17 cellular contexts compared by ENCODE assay signal in the genomic region with DNA sequence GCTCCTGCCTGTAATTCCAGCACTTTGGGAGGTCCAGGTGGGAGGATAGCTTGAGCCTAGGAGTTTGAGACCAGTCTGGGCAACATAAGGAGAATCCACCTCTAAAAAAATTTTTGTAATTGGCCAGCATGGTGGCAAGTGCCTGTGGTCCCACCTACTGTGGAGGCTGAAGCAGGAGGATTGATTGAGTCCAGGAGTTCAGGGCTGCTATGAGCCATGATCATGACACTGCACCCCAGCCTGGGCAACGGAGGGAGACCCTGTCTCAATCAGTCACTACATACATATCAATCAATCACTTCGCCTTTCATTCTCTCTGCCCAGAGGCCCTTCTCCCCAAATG. TPM values are rescaled to one million over a fixed set of nuclear protein-coding genes. Genes with fewer than 3 reads are reported as not detected.
DNase-seq lines count a peak whose midpoint lies in the region; ATAC-seq, FAIRE-seq and TF ChIP-seq lines count a peak whose summit lies in the region.
"Had no signal": no experiment of that assay in that cellular context is flagged by ENCODE, and none has a peak within 500 bp of the region (broad histone marks: within the 10 kb centered on the region; RNA-seq: fewer than 3 reads in every experiment).

No MANE protein-coding gene starts in this region.

- H3K18ac ChIP-seq in IMR-90 (ENCODE audit: low read depth, low read length) = no peak overlapping the region

- H4K5ac ChIP-seq in IMR-90 (ENCODE audit: low read depth, low read length) = no peak overlapping the region

- no peak for DNase-seq in CD4-positive, CD25-positive, alpha-beta regulatory T cell
- DNase-seq in IMR-90 = no peak
- DNase-seq in activated naive CD8-positive, alpha-beta T cell treated with anti-CD3 and anti-CD28 coated beads, Interleukin-2, amount 10 ng/mL, durations not matched to agents 7 days and 5 days = no peak
- no peak for DNase-seq in neural crest cell (ENCODE audit: low read depth, low spot score)
- no peak for DNase-seq in adrenal gland
- no peak for DNase-seq in psoas muscle
- no peak for DNase-seq in GM19239 (ENCODE audit: insufficient read length, low spot score)
- DNase-seq: activated CD8-positive, alpha-beta memory T cell treated with anti-CD3 and anti-CD28 coated beads, Interleukin-2, amount 50 U/mL, for 4 hours; esophagus squamous epithelium; MM.1S; SJCRH30; testis had no signal

- no peak overlapping the region for H2BK15ac ChIP-seq in IMR-90 (ENCODE audit: low read depth, low read length)

- in situ Hi-C loops in IMR-90 (cut with MboI; ENCODE audit: low sequenced_read_pairs) = loop anchor here (5.0 kb wide), 1 partner anchor 44 kb away; a partner anchor contains a TSS

- no peak overlapping the region; a peak in 1 of 4 replicates for H4K8ac ChIP-seq in IMR-90 (ENCODE audit: low read depth in 2 of 2, low read length in 2 of 2)

- no peaks in the 10 kb centered on the region for H3K9me1 ChIP-seq in IMR-90 (ENCODE audit: insufficient read depth, low read length)

- TF ChIP-seq POLR2A in IMR-90 (IDR thresholded peaks at IDR 0.05; ENCODE audit: low read depth, low read length) (no peak), adrenal gland (IDR thresholded peaks at IDR 0.05) (no peak)

- H4K20me1 ChIP-seq in IMR-90 (ENCODE audit: insufficient read depth, low read length) = peaks cover 16% of the 10 kb centered on the region; the same call in 1 of the 2 replicates

- no peak overlapping the region for H3K9ac ChIP-seq in IMR-90 (ENCODE audit: low read depth, low read length)

- TF ChIP-seq CTCF in IMR-90 (conservative IDR thresholded peaks at IDR 0.05; ENCODE audit: low read depth, low read length) = no peak
- TF ChIP-seq CTCF in neural crest cell (conservative IDR thresholded peaks at IDR 0.05) = no peak
- TF ChIP-seq CTCF in adrenal gland (IDR thresholded peaks at IDR 0.05) = no peak
- no peak for TF ChIP-seq CTCF in psoas muscle (IDR thresholded peaks at IDR 0.05)

- TF ChIP-seq RAD21 in IMR-90 (IDR thresholded peaks at IDR 0.05; ENCODE audit: low read length) = no peak

- H3K36me3 Mint-ChIP-seq in CD4-positive, CD25-positive, alpha-beta regulatory T cell = peaks cover 10% of the 10 kb centered on the region
- peaks cover 9% of the 10 kb centered on the region for H3K36me3 Mint-ChIP-seq in activated naive CD8-positive, alpha-beta T cell treated with anti-CD3 and anti-CD28 coated beads, Interleukin-2, amount 10 ng/mL, durations not matched to agents 7 days and 5 days
- peaks cover under 1% of the 10 kb centered on the region for H3K36me3 Mint-ChIP-seq in neural crest cell (ENCODE audit: low read depth)

- 60% methylated on average over 1 of the region's 2 CpGs; no CpG with 5 or more reads in 1 of the 2 experiments for WGBS in IMR-90 (ENCODE audit: extremely low coverage in 2 of 2, insufficient read length in 1 of 2), 2 experiments
- 73 to 88% (median 83%) methylated on average over 2 of the region's 2 CpGs for WGBS in adrenal gland, 4 donors
- WGBS in psoas muscle, 3 donors = 91 to 95% (median 94%) methylated on average over 2 of the region's 2 CpGs

- H3K27me3 Mint-ChIP-seq in CD4-positive, CD25-positive, alpha-beta regulatory T cell = no peaks in the 10 kb centered on the region
- H3K27me3 Mint-ChIP-seq in activated naive CD8-positive, alpha-beta T cell treated with anti-CD3 and anti-CD28 coated beads, Interleukin-2, amount 10 ng/mL, durations not matched to agents 7 days and 5 days = no peaks in the 10 kb centered on the region
- H3K27me3 Mint-ChIP-seq in neural crest cell (ENCODE audit: low read depth) = no peaks in the 10 kb centered on the region
- H3K27me3 Mint-ChIP-seq: dendritic cell treated with granulocyte-macrophage colony-stimulating factor and Interleukin-4, amounts not matched to agents 40 ng/mL and 50 ng/mL, for 4 days had no signal

- no peak overlapping the region for H4K91ac ChIP-seq in IMR-90 (ENCODE audit: insufficient read depth, low read depth, low read length)

- H3K4ac ChIP-seq in IMR-90 (ENCODE audit: low read depth, low read length) = peak overlapping the region; percentile 34

- dilution Hi-C loops in IMR-90 (cut with HindIII; ENCODE audit: low sequenced_read_pairs, unreplicated experiment) = no loop called here

- intact Hi-C loops in IMR-90 (cut with micrococcal nuclease) = no loop called here
- intact Hi-C loops in adrenal gland (cut with DNase I) = loop anchor here (10.0 kb wide), 1 partner anchor 46 kb away; a partner anchor contains a TSS
- intact Hi-C loops in psoas muscle (cut with DNase I) = loop anchor here (5.0 to 10.0 kb wide), 2 partner anchors 106 to 124 kb away; a partner anchor contains a TSS

- H3K4me1 Mint-ChIP-seq in CD4-positive, CD25-positive, alpha-beta regulatory T cell = peaks cover 9 to 42% (median 27%) of the 10 kb centered on the region in 4 donors
- peaks cover 30% of the 10 kb centered on the region for H3K4me1 Mint-ChIP-seq in activated naive CD8-positive, alpha-beta T cell treated with anti-CD3 and anti-CD28 coated beads, Interleukin-2, amount 10 ng/mL, durations not matched to agents 7 days and 5 days
- H3K4me1 Mint-ChIP-seq in neural crest cell = peaks cover 26% of the 10 kb centered on the region

- H2AFZ ChIP-seq in IMR-90 (replicated peaks; ENCODE audit: low read length, poor library complexity) = no peak overlapping the region

- H3K36me3 ChIP-seq in CD4-positive, CD25-positive, alpha-beta regulatory T cell (ENCODE audit: control insufficient read depth, insufficient read depth, low read length) = peaks cover 2% of the 10 kb centered on the region
- no peaks in the 10 kb centered on the region for H3K36me3 ChIP-seq in IMR-90 (ENCODE audit: control insufficient read depth, insufficient read depth, low read length)
- no peaks in the 10 kb centered on the region for H3K36me3 ChIP-seq in adrenal gland (replicated peaks in 1 of 2)
- H3K36me3 ChIP-seq in psoas muscle (ENCODE audit: insufficient read depth in 1 of 2, low read depth in 1 of 2) = no peaks in the 10 kb centered on the region
- H3K36me3 ChIP-seq: ascending aorta, esophagus squamous epithelium, SJCRH30 had no signal

- H3K27me3 ChIP-seq in CD4-positive, CD25-positive, alpha-beta regulatory T cell (ENCODE audit: control insufficient read depth, insufficient read depth, low read length) = no peaks in the 10 kb centered on the region
- H3K27me3 ChIP-seq in IMR-90 (ENCODE audit: control insufficient read depth, insufficient read depth, low read length) (no peaks in the 10 kb centered on the region), adrenal gland (no peaks in the 10 kb centered on the region), psoas muscle (ENCODE audit: insufficient read depth in 3 of 3, low read length in 2 of 3) (no peaks in the 10 kb centered on the region)
- H3K27me3 ChIP-seq: ascending aorta, esophagus squamous epithelium, hepatocyte, SJCRH30, testis had no signal

- H2BK120ac ChIP-seq in IMR-90 (ENCODE audit: low read depth, low read length) = no peak overlapping the region

- H3K4me3 ChIP-seq in CD4-positive, CD25-positive, alpha-beta regulatory T cell (ENCODE audit: low read depth, low read length) = peak overlapping the region; percentile 58
- no peak overlapping the region for H3K4me3 ChIP-seq in IMR-90 (ENCODE audit: insufficient read depth, low read depth, low read length)
- H3K4me3 ChIP-seq in adrenal gland = no peak overlapping the region
- H3K4me3 ChIP-seq in psoas muscle = no peak overlapping the region
- H3K4me3 ChIP-seq: hepatocyte, SJCRH30 had no signal

- no peak overlapping the region for H3K56ac ChIP-seq in IMR-90 (ENCODE audit: extremely low read depth, insufficient read depth, low read length)

- H3K27ac ChIP-seq in CD4-positive, CD25-positive, alpha-beta regulatory T cell (ENCODE audit: insufficient read depth, low read length, poor library complexity, severe bottlenecking) = peak overlapping the region; percentile 90
- H3K27ac ChIP-seq in IMR-90 (ENCODE audit: insufficient read depth, low read length) (no peak overlapping the region), adrenal gland (no peak overlapping the region), psoas muscle (no peak overlapping the region)
- H3K27ac ChIP-seq: C4-2B, SJCRH30 had no signal

- H3K4me1 ChIP-seq in CD4-positive, CD25-positive, alpha-beta regulatory T cell (ENCODE audit: control insufficient read depth, insufficient read depth, low read length, poor library complexity, severe bottlenecking) = peaks cover 34% of the 10 kb centered on the region
- H3K4me1 ChIP-seq in IMR-90 (ENCODE audit: control insufficient read depth, insufficient read depth, low read length) (peaks cover 3% of the 10 kb centered on the region; the same call in 1 of the 2 replicates), adrenal gland (replicated peaks in 1 of 2) (peaks cover 16 to 27% of the 10 kb centered on the region in 2 donors), psoas muscle (peaks cover 15% of the 10 kb centered on the region)
- H3K4me1 ChIP-seq: SJCRH30 had no signal

- no peak overlapping the region for H2AK9ac ChIP-seq in IMR-90 (replicated peaks; ENCODE audit: low read depth, low read length, poor library complexity)

- H3K79me1 ChIP-seq in IMR-90 (ENCODE audit: low read depth in 1 of 2, low read length in 2 of 2) = peaks cover 0 to 39% of the 10 kb centered on the region in 2 experiments; a peak in 2 of 4 replicates

- no peak for ATAC-seq in CD4-positive, CD25-positive, alpha-beta regulatory T cell (ENCODE audit: low read depth in 2 of 2)
- no peak for ATAC-seq in IMR-90 (ENCODE audit: low read depth)
- ATAC-seq in activated naive CD8-positive, alpha-beta T cell treated with anti-CD3 and anti-CD28 coated beads, Interleukin-2, amount 10 ng/mL, durations not matched to agents 7 days and 5 days (ENCODE audit: low read depth) = no peak
- no peak for ATAC-seq in psoas muscle

- no peak overlapping the region for H2BK5ac ChIP-seq in IMR-90 (ENCODE audit: low read depth, low read length, poor library complexity, severe bottlenecking)

- CTCF ChIA-PET in IMR-90 (lab: Yijun Ruan, JAX) = no interaction called here

- no peak overlapping the region for H3K4me2 ChIP-seq in IMR-90 (ENCODE audit: low read depth, low read length)

- no peak overlapping the region for H2BK20ac ChIP-seq in IMR-90 (ENCODE audit: low read depth, low read length)

- H3K27ac Mint-ChIP-seq in CD4-positive, CD25-positive, alpha-beta regulatory T cell = peak overlapping the region; percentile 97 to 100 (median 99)
- peak overlapping the region; percentile 5 for H3K27ac Mint-ChIP-seq in activated naive CD8-positive, alpha-beta T cell treated with anti-CD3 and anti-CD28 coated beads, Interleukin-2, amount 10 ng/mL, durations not matched to agents 7 days and 5 days
- H3K27ac Mint-ChIP-seq in neural crest cell (ENCODE audit: unreplicated experiment) = no peak overlapping the region

- BruUV-seq in IMR-90 (replicated peaks; lab: Mats Ljungman, UMichigan) = no TSS peak

- H3K4me3 Mint-ChIP-seq in CD4-positive, CD25-positive, alpha-beta regulatory T cell = peak overlapping the region; percentile 87 to 99 (median 96)
- no peak overlapping the region for H3K4me3 Mint-ChIP-seq in activated naive CD8-positive, alpha-beta T cell treated with anti-CD3 and anti-CD28 coated beads, Interleukin-2, amount 10 ng/mL, durations not matched to agents 7 days and 5 days
- peak overlapping the region; percentile 77 for H3K4me3 Mint-ChIP-seq in neural crest cell
- H3K4me3 Mint-ChIP-seq: dendritic cell treated with granulocyte-macrophage colony-stimulating factor and Interleukin-4, amounts not matched to agents 40 ng/mL and 50 ng/mL, for 4 days had no signal

- POLR2A ChIA-PET in IMR-90 (lab: Charles Lee; ENCODE audit: unreplicated experiment) = interaction anchor here (1.1 kb wide), 1 partner anchor 60 kb away, joined by 3 read pairs; no protein-coding TSS in a partner anchor
- POLR2A ChIA-PET in activated naive CD8-positive, alpha-beta T cell treated with anti-CD3 and anti-CD28 coated beads, Interleukin-2, amount 10 ng/mL, durations not matched to agents 7 days and 5 days (lab: Charles Lee) = interaction anchor here (0.6 to 1.6 kb wide), 5 partner anchors 16 to 113 kb away, joined by 3 to 10 read pairs (median 3); no protein-coding TSS in a partner anchor

- 0 out of 2 replicates have a peak overlapping the region, but pooled peaks have one; percentile 98 for H2AK5ac ChIP-seq in IMR-90 (ENCODE audit: low read depth, low read length)

- no peak overlapping the region for H3K14ac ChIP-seq in IMR-90 (replicated peaks; ENCODE audit: low read depth, low read length)

- no peaks in the 10 kb centered on the region for H3K9me3 ChIP-seq in CD4-positive, CD25-positive, alpha-beta regulatory T cell (ENCODE audit: control insufficient read depth in 2 of 2, low read length in 2 of 2)
- H3K9me3 ChIP-seq in IMR-90 (ENCODE audit: control insufficient read depth, insufficient read depth, low read length) (no peaks in the 10 kb centered on the region), adrenal gland (replicated peaks in 1 of 3) (no peaks in the 10 kb centered on the region), psoas muscle (no peaks in the 10 kb centered on the region)
- H3K9me3 ChIP-seq: ascending aorta, esophagus squamous epithelium, SJCRH30, testis had no signal

- no peak for FAIRE-seq in GM19239 (lab: Jason Lieb, UNC)
- FAIRE-seq: GM12892 had no signal

- no peaks in the 10 kb centered on the region for H3K9me3 Mint-ChIP-seq in CD4-positive, CD25-positive, alpha-beta regulatory T cell
- H3K9me3 Mint-ChIP-seq in activated naive CD8-positive, alpha-beta T cell treated with anti-CD3 and anti-CD28 coated beads, Interleukin-2, amount 10 ng/mL, durations not matched to agents 7 days and 5 days = no peaks in the 10 kb centered on the region
- no peaks in the 10 kb centered on the region for H3K9me3 Mint-ChIP-seq in neural crest cell
- H3K9me3 Mint-ChIP-seq: dendritic cell treated with granulocyte-macrophage colony-stimulating factor and Interleukin-4, amounts not matched to agents 40 ng/mL and 50 ng/mL, for 4 days had no signal

- H3K23ac ChIP-seq in IMR-90 (ENCODE audit: low read depth, low read length) = no peak overlapping the region

RNA-seq across cellular contexts. Expression of a gene that starts 1.1 kb away (rescaled TPM):
- 106 TPM for total RNA-seq in CD4-positive, CD25-positive, alpha-beta regulatory T cell
- 100 to 1,000 TPM in 3 of 4 donors, 10 to 100 TPM in 1; 92.8 to 126 (median 113) TPM for polyA plus RNA-seq in CD4-positive, CD25-positive, alpha-beta regulatory T cell
- total RNA-seq in IMR-90 (2012; rRNA removed) (9.7 and 10.6 TPM in 2 replicates), neural crest cell (26.8 and 27.7 TPM in 2 replicates), adrenal gland (10 to 100 TPM in 6 of 8 donors, 1 to 10 TPM in 2; 7.4 to 21.3 (median 12.1) TPM), psoas muscle (10 to 100 TPM in 3 of 4 donors, 1 to 10 TPM in 1; 7.7 to 13.6 (median 12.6) TPM)
- polyA plus RNA-seq in IMR-90 (2012; rRNA removed) (14.6 and 19.7 TPM in 2 replicates), adrenal gland (10 to 100 TPM; 13.9 to 17.8 (median 16.6) TPM), psoas muscle (10 to 100 TPM in 1 of 3 donors, 1 to 10 TPM in 2; 8.1 to 18.9 (median 8.4) TPM)
- 4.8 and 5.6 TPM in 2 replicates for polyA plus RNA-seq in IMR-90 (2012; cell fraction: cytosol; rRNA removed)
- polyA plus RNA-seq in IMR-90 (2012; cell fraction: nucleus; rRNA removed; ENCODE audit: low replicate concordance) = 7.4 and 39.5 TPM in 2 replicates
- 10 to 100 TPM; 86.5 to 95.3 TPM for total RNA-seq in activated naive CD8-positive, alpha-beta T cell treated with anti-CD3 and anti-CD28 coated beads, Interleukin-2, amount 10 ng/mL, durations not matched to agents 7 days and 5 days

RNA-seq across cellular contexts. Expression of a gene that starts 45.8 kb away (rescaled TPM):
- total RNA-seq in CD4-positive, CD25-positive, alpha-beta regulatory T cell = 731 TPM
- 100 to 1,000 TPM; 398 to 433 (median 407) TPM for polyA plus RNA-seq in CD4-positive, CD25-positive, alpha-beta regulatory T cell
- total RNA-seq in IMR-90 (2012; rRNA removed) (237 and 256 TPM in 2 replicates), neural crest cell (611 and 636 TPM in 2 replicates), adrenal gland (100 to 1,000 TPM in 6 of 8 donors, 10 to 100 TPM in 2; 28.9 to 291 (median 123) TPM), psoas muscle (100 to 1,000 TPM in 2 of 4 donors, 10 to 100 TPM in 2; 64.6 to 182 (median 125) TPM)
- polyA plus RNA-seq in IMR-90 (2012; rRNA removed) (297 and 394 TPM in 2 replicates), adrenal gland (100 to 1,000 TPM in 1 of 3 donors, 10 to 100 TPM in 2; 87.8 to 290 (median 92.4) TPM), psoas muscle (100 to 1,000 TPM; 109 to 267 (median 176) TPM)
- polyA plus RNA-seq in IMR-90 (2012; cell fraction: cytosol; rRNA removed) = 52.5 and 172 TPM in 2 replicates
- polyA plus RNA-seq in IMR-90 (2012; cell fraction: nucleus; rRNA removed; ENCODE audit: low replicate concordance) = 113 and 275 TPM in 2 replicates
- total RNA-seq in activated naive CD8-positive, alpha-beta T cell treated with anti-CD3 and anti-CD28 coated beads, Interleukin-2, amount 10 ng/mL, durations not matched to agents 7 days and 5 days = 100 to 1,000 TPM; 389 to 396 TPM
